Comparison of ENCODE assay signal across 14 cellular contexts in genomic region chr17:9842057-9842758, GRCh38. TPM values are rescaled to one million over a fixed set of nuclear protein-coding genes. Genes with fewer than 3 reads are reported as not detected.
DNase-seq lines count a peak whose midpoint lies in the region; ATAC-seq and TF ChIP-seq lines count a peak whose summit lies in the region.
"Had no signal": no experiment of that assay in that cellular context is flagged by ENCODE, and none has a peak within 500 bp of the region (broad histone marks: within the 10 kb centered on the region; RNA-seq: fewer than 3 reads in every experiment).

No MANE protein-coding gene starts in this region.

- H3K27me3 ChIP-seq in skeletal muscle tissue (ENCODE audit: control insufficient read depth in 3 of 3, insufficient read depth in 3 of 3, low read length in 3 of 3), result no peaks in the 10 kb centered on the region

- peaks cover 23 to 30% (median 23%) of the 10 kb centered on the region in 3 donors for H3K4me1 ChIP-seq in skeletal muscle tissue (ENCODE audit: control insufficient read depth in 3 of 3, insufficient read depth in 3 of 3, low read length in 3 of 3)

- no peak for TF ChIP-seq CTCF in cardiac fibroblast (IDR thresholded peaks at IDR 0.05; ENCODE audit: low read depth, low read length)
- TF ChIP-seq CTCF in glutamatergic neuron (IDR thresholded peaks at IDR 0.05; ENCODE audit: partially characterized antibody, unreplicated experiment), result no peak

- DNase-seq in EL, result peak; percentile 41
- peak; percentile 36 to 86 for DNase-seq in cardiac fibroblast (ENCODE audit: low read depth in 2 of 2)
- peak in 27 of 51 donors; percentile 4 to 68 (median 26) for DNase-seq in hypothalamus (lab: John Stamatoyannopoulos, UW)
- no peak for DNase-seq in glutamatergic neuron
- DNase-seq: activated CD8-positive, alpha-beta T cell treated with anti-CD3 and anti-CD28 coated beads, Interleukin-2, amount 10 ng/mL, durations not matched to agents 7 days and 5 days; H7; NCI-H1436 treated with DMSO at 0.1 percent for 48 hours had no signal

- H3K36me3 ChIP-seq in skeletal muscle tissue (ENCODE audit: control insufficient read depth in 3 of 3, insufficient read depth in 3 of 3, low read length in 3 of 3), result no peaks in the 10 kb centered on the region

- H3K9ac ChIP-seq in skeletal muscle tissue (ENCODE audit: low read depth in 1 of 3, low read length in 3 of 3), result peak overlapping the region; percentile 51 to 68 (median 59)

- H3K4me1 Mint-ChIP-seq in glutamatergic neuron (ENCODE audit: low read depth, unreplicated experiment), result no peaks in the 10 kb centered on the region

- H3K27ac ChIP-seq in skeletal muscle tissue (ENCODE audit: low read depth, low read length), result peak overlapping the region; percentile 61

- peaks cover 5% of the 10 kb centered on the region for H3K36me3 Mint-ChIP-seq in glutamatergic neuron (ENCODE audit: unreplicated experiment)
- H3K36me3 Mint-ChIP-seq: CD8-positive, alpha-beta T cell had no signal

- ATAC-seq in GM18907 (IDR thresholded peaks at IDR 0.05; ENCODE audit: unreplicated experiment) (no peak), GM19395 (IDR thresholded peaks at IDR 0.05; ENCODE audit: unreplicated experiment) (no peak), GM19452 (IDR thresholded peaks at IDR 0.05; ENCODE audit: unreplicated experiment) (no peak)
- ATAC-seq: activated CD8-positive, alpha-beta T cell treated with anti-CD3 and anti-CD28 coated beads, Interleukin-2, amount 10 ng/mL, durations not matched to agents 7 days and 5 days; CD8-positive, alpha-beta T cell had no signal

- H3K27ac Mint-ChIP-seq in glutamatergic neuron (ENCODE audit: unreplicated experiment), result no peak overlapping the region
- H3K27ac Mint-ChIP-seq: activated CD8-positive, alpha-beta T cell treated with anti-CD3 and anti-CD28 coated beads, Interleukin-2, amount 10 ng/mL, durations not matched to agents 7 days and 5 days; CD8-positive, alpha-beta T cell had no signal

- peaks cover 2% of the 10 kb centered on the region for H3K9me3 Mint-ChIP-seq in glutamatergic neuron (ENCODE audit: unreplicated experiment)
- H3K9me3 Mint-ChIP-seq: CD8-positive, alpha-beta T cell had no signal

- H3K4me3 Mint-ChIP-seq in glutamatergic neuron (ENCODE audit: unreplicated experiment), result no peak overlapping the region
- H3K4me3 Mint-ChIP-seq: activated CD8-positive, alpha-beta T cell treated with anti-CD3 and anti-CD28 coated beads, Interleukin-2, amount 10 ng/mL, durations not matched to agents 7 days and 5 days; CD8-positive, alpha-beta T cell had no signal

- H3K27me3 Mint-ChIP-seq in glutamatergic neuron (ENCODE audit: unreplicated experiment), result peaks cover 3% of the 10 kb centered on the region

- H3K9me3 ChIP-seq in skeletal muscle tissue (ENCODE audit: control insufficient read depth in 3 of 3, low read length in 3 of 3), result no peaks in the 10 kb centered on the region

- H3K4me3 ChIP-seq in cardiac fibroblast (replicated peaks in 1 of 2; ENCODE audit: low read depth in 2 of 2, low read length in 2 of 2) (no peak overlapping the region), skeletal muscle tissue (ENCODE audit: low read length in 3 of 3) (peak overlapping the region; percentile 24 to 54 (median 53))

RNA-seq across cellular contexts. Expression of gene GLP2R, which starts 16.5 kb away (rescaled TPM):
- total RNA-seq in skeletal muscle tissue (not detected), glutamatergic neuron (ENCODE audit: unreplicated experiment) (not detected)
- total RNA-seq: activated CD8-positive, alpha-beta T cell treated with anti-CD3 and anti-CD28 coated beads, Interleukin-2, amount 10 ng/mL, durations not matched to agents 7 days and 5 days; CD8-positive, alpha-beta T cell; H7; SK-MEL-5 had no signal

RNA-seq across cellular contexts. Expression of gene GSG1L2, which starts 20.3 kb away (rescaled TPM):
- total RNA-seq in skeletal muscle tissue, result not detected
- total RNA-seq in glutamatergic neuron (ENCODE audit: unreplicated experiment), result not detected
- total RNA-seq: activated CD8-positive, alpha-beta T cell treated with anti-CD3 and anti-CD28 coated beads, Interleukin-2, amount 10 ng/mL, durations not matched to agents 7 days and 5 days; bronchial epithelial cell; CD8-positive, alpha-beta T cell; H7; SK-MEL-5 had no signal

RNA-seq across cellular contexts. Expression of gene DHRS7C, which starts 50.8 kb away (rescaled TPM):
- 163 TPM for total RNA-seq in skeletal muscle tissue
- total RNA-seq in glutamatergic neuron (ENCODE audit: unreplicated experiment), result not detected
- total RNA-seq: activated CD8-positive, alpha-beta T cell treated with anti-CD3 and anti-CD28 coated beads, Interleukin-2, amount 10 ng/mL, durations not matched to agents 7 days and 5 days; bronchial epithelial cell; CD8-positive, alpha-beta T cell; H7; SK-MEL-5 had no signal

Comparison
In these comparisons a context has a peak if more than half of its experiments do, and no peak if none do; other contexts are left out.
1. H3K4me3 ChIP-seq: peak in skeletal muscle tissue (3 of 3); none in cardiac fibroblast (0 of 2).
2. RNA of gene DHRS7C, which starts 50.8 kb away (total RNA-seq): 163 TPM in skeletal muscle tissue (single experiment); not detected in glutamatergic neuron (single experiment); every median in the first group is over 100 times any median in the second.